20 cellular contexts compared by ENCODE assay signal in genomic region chr9:30103647-30104394, GRCh38.
A peak's percentile ranks its signal among the peaks of the same experiment; 100 is the strongest.
DNase-seq lines count a peak whose midpoint lies in the region; ATAC-seq, FAIRE-seq and TF ChIP-seq lines count a peak whose summit lies in the region.
"Had no signal": no experiment of that assay in that cellular context is flagged by ENCODE, and none has a peak within 500 bp of the region (broad histone marks: within the 10 kb centered on the region; RNA-seq: fewer than 3 reads in every experiment).

No MANE protein-coding gene starts in this region.

- TF ChIP-seq RAD21 in GM12878 (IDR thresholded peaks at IDR 0.05; ENCODE audit: insufficient read depth, low read depth, low read length) = no peak

- H3K27me3 Mint-ChIP-seq in MCF 10A (ENCODE audit: insufficient read depth, unreplicated experiment) = no peaks in the 10 kb centered on the region

- peak; percentile 32; the same call in 1 of the 3 replicates for ATAC-seq in GM12878
- ATAC-seq in HG03354 (IDR thresholded peaks at IDR 0.05; ENCODE audit: poor library complexity, severe bottlenecking, unreplicated experiment) = no peak
- ATAC-seq: CD8-positive, alpha-beta T cell had no signal

- no peak overlapping the region for H2AFZ ChIP-seq in GM12878 (ENCODE audit: control insufficient read depth, low read depth, low read length)

- CTCF ChIA-PET in MCF 10A (lab: Yijun Ruan, JAX) = interaction anchor here (0.5 kb wide), 1 partner anchor 903 kb away, joined by 5 read pairs; no protein-coding TSS in a partner anchor
- CTCF ChIA-PET in GM12878 (lab: Yijun Ruan, JAX) = no interaction called here

- no peaks in the 10 kb centered on the region for H3K36me3 ChIP-seq in breast epithelium
- H3K36me3 ChIP-seq in GM12878 (ENCODE audit: control insufficient read depth in 2 of 2, insufficient read depth in 2 of 2, low read length in 1 of 2) = no peaks in the 10 kb centered on the region

- in situ Hi-C loops in GM12878 (cut with MboI) = no loop called here

- H3K4me3 ChIP-seq in breast epithelium (no peak overlapping the region), GM12878 (no peak overlapping the region)

- WGBS in GM12878 (ENCODE audit: insufficient coverage, insufficient replicate concordance, low lambda C conversion rate, missing lambda C conversion rate) = 0% methylated on average over 2 of the region's 2 CpGs

- no peak for TF ChIP-seq EP300 in GM12878 (IDR thresholded peaks at IDR 0.05; ENCODE audit: borderline replicate concordance in 1 of 2, control insufficient read depth in 1 of 2, low read depth in 2 of 2, low read length in 2 of 2)

- intact Hi-C loops in MCF 10A (cut with micrococcal nuclease) (loop anchor here (10.0 kb wide), 1 partner anchor 61 kb away; no protein-coding TSS in a partner anchor), breast epithelium (cut with DNase I; ENCODE audit: low total_unique reads) (no loop called here), GM12878 (cut with micrococcal nuclease; ENCODE audit: unreplicated experiment) (no loop called here)

- H3K9me3 ChIP-seq in breast epithelium (peaks cover 0 to 6% of the 10 kb centered on the region in 2 donors), GM12878 (replicated peaks; ENCODE audit: control insufficient read depth, insufficient read depth, low read length) (no peaks in the 10 kb centered on the region)

- TF ChIP-seq POLR2A in breast epithelium (IDR thresholded peaks at IDR 0.05) = no peak
- TF ChIP-seq POLR2A in GM12878 (IDR thresholded peaks at IDR 0.05; ENCODE audit: low read depth, low read length) = no peak

- no peak overlapping the region for H3K4me3 Mint-ChIP-seq in MCF 10A (ENCODE audit: unreplicated experiment)
- H3K4me3 Mint-ChIP-seq: CD8-positive, alpha-beta T cell had no signal

- no peaks in the 10 kb centered on the region for H4K20me1 ChIP-seq in GM12878 (ENCODE audit: control insufficient read depth, insufficient read depth)

- no peaks in the 10 kb centered on the region for H3K36me3 Mint-ChIP-seq in MCF 10A (ENCODE audit: insufficient read depth, unreplicated experiment)
- H3K36me3 Mint-ChIP-seq: CD8-positive, alpha-beta T cell had no signal

- no peak for FAIRE-seq in GM12878 (lab: Jason Lieb, UNC)
- FAIRE-seq: D721Med, GM12892, RCC 7860 had no signal

- H3K9me3 Mint-ChIP-seq in MCF 10A (ENCODE audit: unreplicated experiment) = peaks cover 7% of the 10 kb centered on the region

- no peaks in the 10 kb centered on the region for H3K4me1 ChIP-seq in breast epithelium
- no peaks in the 10 kb centered on the region for H3K4me1 ChIP-seq in GM12878 (ENCODE audit: control insufficient read depth, insufficient read depth, low read length)

- RAD21 ChIA-PET in GM12878 (lab: Charles Lee; ENCODE audit: unreplicated experiment) = no interaction called here

- H3K79me2 ChIP-seq in GM12878 (ENCODE audit: control insufficient read depth, insufficient read depth, low read length) = no peaks in the 10 kb centered on the region

- peak overlapping the region; percentile 26 for H3K27ac Mint-ChIP-seq in MCF 10A (ENCODE audit: low read depth, unreplicated experiment)
- H3K27ac Mint-ChIP-seq: CD8-positive, alpha-beta T cell had no signal

- SMC1A ChIA-PET in GM12878 (lab: Charles Lee; ENCODE audit: uncharacterized antibody, unreplicated experiment) = no interaction called here

- H3K27me3 ChIP-seq in breast epithelium (no peaks in the 10 kb centered on the region), GM12878 (replicated peaks in 1 of 2; ENCODE audit: control insufficient read depth in 2 of 2, insufficient read depth in 2 of 2, low read length in 1 of 2) (no peaks in the 10 kb centered on the region)

- H3K9ac ChIP-seq in GM12878 (ENCODE audit: control insufficient read depth, insufficient read depth, low read length) = no peak overlapping the region

- TF ChIP-seq CTCF in MCF 10A (IDR thresholded peaks at IDR 0.05; ENCODE audit: unreplicated experiment) = no peak
- no peak for TF ChIP-seq CTCF in breast epithelium (IDR thresholded peaks at IDR 0.05)
- TF ChIP-seq CTCF in GM12878 (IDR thresholded peaks at IDR 0.05 in 2 of 3, conservative IDR thresholded peaks at IDR 0.05 in 1 of 3; ENCODE audit: control insufficient read depth in 2 of 3, extremely low read depth in 1 of 3, insufficient read depth in 1 of 3, low read depth in 3 of 3, low read length in 3 of 3) = no peak

- BruUV-seq in MCF 10A (replicated peaks; lab: Mats Ljungman, UMichigan) = no TSS peak
- no TSS peak for BruUV-seq in GM12878 (replicated peaks; lab: Mats Ljungman, UMichigan)

- DNase-seq in MCF 10A (ENCODE audit: unreplicated experiment) (no peak), breast epithelium (ENCODE audit: low spot score in 2 of 2) (no peak), OCI-M1 (lab: John Stamatoyannopoulos, UW) (peak; percentile 8), GM12878 (ENCODE audit: low read depth, low spot score) (no peak), UCSD-AML1 (lab: John Stamatoyannopoulos, UW; ENCODE audit: unreplicated experiment) (no peak), DMS53 (lab: John Stamatoyannopoulos, UW) (no peak)
- no peak for DNase-seq in effector CD8-positive, alpha-beta T cell (lab: John Stamatoyannopoulos, UW)
- DNase-seq: CD8-positive, alpha-beta T cell; DMS79 treated with DMSO at 0.1 percent for 48 hours; GOT3; NCI-H1105; NCI-H1694; NCI-H226; NCI-H524 treated with DMSO at 0.1 percent for 48 hours; SIG-M5 had no signal

- no peak overlapping the region for H3K4me2 ChIP-seq in GM12878 (ENCODE audit: control insufficient read depth, insufficient read depth)

- no peaks in the 10 kb centered on the region for H3K4me1 Mint-ChIP-seq in MCF 10A (ENCODE audit: insufficient read depth, unreplicated experiment)

- POLR2A ChIA-PET in MCF 10A (lab: Yijun Ruan, JAX) (no interaction called here), GM12878 (lab: Charles Lee) (no interaction called here)

- no peak overlapping the region for H3K27ac ChIP-seq in breast epithelium
- no peak overlapping the region for H3K27ac ChIP-seq in GM12878 (ENCODE audit: control insufficient read depth, insufficient read depth)
- H3K27ac ChIP-seq: 22Rv1 had no signal

TF ChIP-seq in GM12878, 131 proteins besides CTCF, POLR2A, EP300 and RAD21:
- TF ChIP-seq DPF2 (IDR thresholded peaks at IDR 0.05) (no peak), MEF2A (IDR thresholded peaks at IDR 0.05; ENCODE audit: insufficient read depth, low read depth, low read length) (no peak), MXI1 (IDR thresholded peaks at IDR 0.05; ENCODE audit: low read depth, low read length) (no peak), EED (IDR thresholded peaks at IDR 0.05; ENCODE audit: low read depth) (no peak), CBX3 (IDR thresholded peaks at IDR 0.05; ENCODE audit: borderline replicate concordance, low read depth) (no peak), SP1 (IDR thresholded peaks at IDR 0.05; ENCODE audit: low read depth, low read length) (no peak), ZBTB11 (CRISPR knock-in tag; IDR thresholded peaks at IDR 0.05) (no peak), PAX8 (IDR thresholded peaks at IDR 0.05) (no peak), NRF1 (conservative IDR thresholded peaks at IDR 0.05; ENCODE audit: low read depth, low read length) (no peak)
